ENCODE assay signal across 11 cellular contexts in genomic region chr4:100742045-100742444, GRCh38.
A peak's percentile ranks its signal among the peaks of the same experiment; 100 is the strongest.
DNase-seq lines count a peak whose midpoint lies in the region; ATAC-seq, FAIRE-seq and TF ChIP-seq lines count a peak whose summit lies in the region.
"Had no signal": no experiment of that assay in that cellular context is flagged by ENCODE, and none has a peak within 500 bp of the region (broad histone marks: within the 10 kb centered on the region; RNA-seq: fewer than 3 reads in every experiment).

No MANE protein-coding gene starts in this region.

- H3K27ac Mint-ChIP-seq in activated T-helper 2 cell treated with anti-CD3 and anti-CD28 coated beads, Interferon-gamma antibody, Interleukin-2, Interleukin-4, amounts not matched to agents 10 μg/mL and 5 μg/mL and 100 μg/mL, durations not matched to agents 14 hours and 24 hours and 36 hours: no peak overlapping the region
- H3K27ac Mint-ChIP-seq: naive thymus-derived CD4-positive, alpha-beta T cell had no signal

- peak; percentile 24 for TF ChIP-seq CTCF in GM13976 (IDR thresholded peaks at IDR 0.05; ENCODE audit: borderline replicate concordance, control extremely low read depth, extremely low read depth, insufficient read depth, missing control alignments)
- no peak; the same call in 1 of the 2 replicates for TF ChIP-seq CTCF in WERI-Rb-1 (IDR thresholded peaks at IDR 0.05; ENCODE audit: low read depth, low read length)

- FAIRE-seq in RCC 7860 (lab: Jason Lieb, UNC): peak; percentile 30

- no peaks in the 10 kb centered on the region for H3K36me3 ChIP-seq in WERI-Rb-1

- no peak overlapping the region for H3K4me3 Mint-ChIP-seq in activated T-helper 2 cell treated with anti-CD3 and anti-CD28 coated beads, Interferon-gamma antibody, Interleukin-2, Interleukin-4, amounts not matched to agents 10 μg/mL and 5 μg/mL and 100 μg/mL, durations not matched to agents 14 hours and 24 hours and 36 hours (ENCODE audit: low read depth)
- H3K4me3 Mint-ChIP-seq: naive thymus-derived CD4-positive, alpha-beta T cell had no signal

- H3K27ac ChIP-seq in WERI-Rb-1: no peak overlapping the region

- ATAC-seq in HG03135 (IDR thresholded peaks at IDR 0.05; ENCODE audit: unreplicated experiment): no peak
- ATAC-seq in HG03159 (IDR thresholded peaks at IDR 0.05; ENCODE audit: unreplicated experiment): no peak
- ATAC-seq: naive thymus-derived CD4-positive, alpha-beta T cell had no signal

- no peaks in the 10 kb centered on the region for H3K27me3 ChIP-seq in WERI-Rb-1 (ENCODE audit: insufficient read depth, low read depth, severe bottlenecking)

- H3K9me3 Mint-ChIP-seq in activated T-helper 2 cell treated with anti-CD3 and anti-CD28 coated beads, Interferon-gamma antibody, Interleukin-2, Interleukin-4, amounts not matched to agents 10 μg/mL and 5 μg/mL and 100 μg/mL, durations not matched to agents 14 hours and 24 hours and 36 hours: no peaks in the 10 kb centered on the region

- H3K27me3 Mint-ChIP-seq in activated T-helper 2 cell treated with anti-CD3 and anti-CD28 coated beads, Interferon-gamma antibody, Interleukin-2, Interleukin-4, amounts not matched to agents 10 μg/mL and 5 μg/mL and 100 μg/mL, durations not matched to agents 14 hours and 24 hours and 36 hours (ENCODE audit: low read depth): no peaks in the 10 kb centered on the region

- no peaks in the 10 kb centered on the region for H3K9me3 ChIP-seq in WERI-Rb-1 (ENCODE audit: severe bottlenecking)

- in situ Hi-C loops in ACHN (cut with HindIII; ENCODE audit: low pct_ligation_motif_present, low pct_unique_long_range_greater_than_20kb, low sequenced_read_pairs) (no loop called here), GM13976 (cut with MboI; ENCODE audit: low sequenced_read_pairs, unreplicated experiment) (no loop called here)

- H3K36me3 Mint-ChIP-seq in activated T-helper 2 cell treated with anti-CD3 and anti-CD28 coated beads, Interferon-gamma antibody, Interleukin-2, Interleukin-4, amounts not matched to agents 10 μg/mL and 5 μg/mL and 100 μg/mL, durations not matched to agents 14 hours and 24 hours and 36 hours (ENCODE audit: low read depth): no peaks in the 10 kb centered on the region
- H3K36me3 Mint-ChIP-seq: naive thymus-derived CD4-positive, alpha-beta T cell had no signal

- no peak overlapping the region for H3K4me3 ChIP-seq in WERI-Rb-1 (ENCODE audit: low read depth, low read length)

- DNase-seq in ACHN (peak; percentile 54), GM13976 (ENCODE audit: low spot score) (no peak), RCC 7860 (ENCODE audit: low spot score) (no peak), glomerular visceral epithelial cell (ENCODE audit: extremely low spot score) (peak; percentile 11), WERI-Rb-1 (no peak)
- DNase-seq in activated T-helper 2 cell treated with anti-CD3 and anti-CD28 coated beads, Interferon-gamma antibody, Interleukin-2, Interleukin-4, amounts not matched to agents 10 μg/mL and 5 μg/mL and 100 μg/mL, durations not matched to agents 14 hours and 24 hours and 36 hours (ENCODE audit: low spot score): no peak
- DNase-seq: activated effector memory CD4-positive, alpha-beta T cell treated with Interleukin-2 at 50 U/mL for 16 hours; NCI-H1048 had no signal

- H3K4me1 Mint-ChIP-seq in activated T-helper 2 cell treated with anti-CD3 and anti-CD28 coated beads, Interferon-gamma antibody, Interleukin-2, Interleukin-4, amounts not matched to agents 10 μg/mL and 5 μg/mL and 100 μg/mL, durations not matched to agents 14 hours and 24 hours and 36 hours (ENCODE audit: low read depth): no peaks in the 10 kb centered on the region

- intact Hi-C loops in activated T-helper 2 cell treated with anti-CD3 and anti-CD28 coated beads, Interferon-gamma antibody, Interleukin-2, Interleukin-4, amounts not matched to agents 10 μg/mL and 5 μg/mL and 100 μg/mL, durations not matched to agents 14 hours and 24 hours and 36 hours (cut with micrococcal nuclease): loop anchor here (1.0 kb wide), 1 partner anchor 649 kb away; no protein-coding TSS in a partner anchor

Comparison
In these comparisons a context has a peak if more than half of its experiments do, and no peak if none do; other contexts are left out.
1. DNase-seq: peak in ACHN (single experiment) and glomerular visceral epithelial cell (single experiment); none in GM13976 (single experiment), RCC 7860 (single experiment), WERI-Rb-1 (single experiment) and activated T-helper 2 cell treated with anti-CD3 and anti-CD28 coated beads, Interferon-gamma antibody, Interleukin-2, Interleukin-4, amounts not matched to agents 10 μg/mL and 5 μg/mL and 100 μg/mL, durations not matched to agents 14 hours and 24 hours and 36 hours (single experiment).